17 cellular contexts compared by ENCODE assay signal in the genomic region with DNA sequence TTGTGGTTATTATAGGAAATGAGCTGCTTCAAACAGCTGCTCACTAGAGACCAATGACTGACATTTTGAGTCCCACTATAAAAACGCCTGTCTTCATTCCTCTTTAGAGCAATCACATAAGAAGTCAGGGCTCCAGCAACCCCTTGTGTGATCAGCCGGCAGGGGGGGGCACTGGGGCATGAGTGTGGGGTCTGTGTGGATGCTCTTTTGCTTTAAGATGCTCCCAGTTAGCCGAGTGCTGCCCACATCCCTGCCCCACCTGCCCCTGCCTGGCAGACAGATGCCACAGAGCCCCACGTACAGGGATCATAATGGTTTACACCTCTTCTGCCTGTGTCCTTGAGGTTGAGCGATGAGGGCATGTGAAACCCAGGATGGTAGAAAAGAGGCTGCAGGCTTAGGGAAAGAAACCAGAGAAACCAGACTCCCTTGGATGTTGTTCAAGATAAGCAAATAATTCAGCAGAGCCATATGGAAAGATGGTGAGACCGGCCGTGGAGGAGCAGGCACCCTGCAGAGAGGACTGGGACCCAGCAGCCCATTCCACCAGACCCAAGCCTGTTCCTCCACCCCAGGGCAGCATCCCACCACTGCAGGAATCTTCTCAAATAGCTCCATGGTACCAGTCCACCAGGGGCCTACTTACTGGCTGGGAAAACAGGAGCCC. TPM values are rescaled to one million over a fixed set of nuclear protein-coding genes. Genes with fewer than 3 reads are reported as not detected.
A peak's percentile ranks its signal among the peaks of the same experiment; 100 is the strongest.
DNase-seq lines count a peak whose midpoint lies in the region; ATAC-seq and TF ChIP-seq lines count a peak whose summit lies in the region.
"Had no signal": no experiment of that assay in that cellular context is flagged by ENCODE, and none has a peak within 500 bp of the region (broad histone marks: within the 10 kb centered on the region; RNA-seq: fewer than 3 reads in every experiment).

No MANE protein-coding gene starts in this region.

- TF ChIP-seq CTCF in sigmoid colon (IDR thresholded peaks at IDR 0.05) (no peak), prostate gland (IDR thresholded peaks at IDR 0.05) (no peak)

- H3K4me3 ChIP-seq in sigmoid colon = no peak overlapping the region
- no peak overlapping the region for H3K4me3 ChIP-seq in prostate gland

- TF ChIP-seq POLR2A in sigmoid colon (IDR thresholded peaks at IDR 0.05) (no peak), prostate gland (IDR thresholded peaks at IDR 0.05) (no peak)

- intact Hi-C loops in sigmoid colon (cut with DNase I) = no loop called here
- intact Hi-C loops in prostate gland (cut with DNase I) = no loop called here

- TF ChIP-seq EP300 in sigmoid colon (IDR thresholded peaks at IDR 0.05) = no peak

- H3K27ac ChIP-seq in sigmoid colon (no peak overlapping the region), prostate gland (no peak overlapping the region)
- H3K27ac ChIP-seq: HL-60 had no signal

- H3K27me3 ChIP-seq in sigmoid colon (peaks cover 0 to 9% (median 0%) of the 10 kb centered on the region in 3 donors), prostate gland (replicated peaks; ENCODE audit: insufficient read depth) (peaks cover 3% of the 10 kb centered on the region)

- WGBS in sigmoid colon, 2 donors = 63 to 66% methylated on average over 7 of the region's 7 CpGs
- WGBS in prostate gland = 41% methylated on average over 7 of the region's 7 CpGs

- DNase-seq in NCI-H1694 treated with DMSO at 0.1 percent for 48 hours (lab: John Stamatoyannopoulos, UW) (peak; percentile 23), NCI-H1694 (lab: John Stamatoyannopoulos, UW) (no peak), NAMALWA (ENCODE audit: low spot score) (peak; percentile 4), sigmoid colon (peak; percentile 49), NCI-H1930 (lab: John Stamatoyannopoulos, UW) (no peak), prostate gland (ENCODE audit: low spot score) (no peak), NCI-H748 (lab: John Stamatoyannopoulos, UW; ENCODE audit: unreplicated experiment) (no peak)
- DNase-seq: GF-D8, GOT3, MV-4-11, NCI-H146, NCI-H526 treated with DMSO at 0.1 percent for 48 hours had no signal

- no peak; the same call in 2 of the 3 replicates for ATAC-seq in SK-N-SH treated with all-trans-retinoic acid at 6 μM for 48 hours
- ATAC-seq: Panc1, Right ventricle myocardium inferior had no signal

- H3K4me1 ChIP-seq in sigmoid colon (no peaks in the 10 kb centered on the region), prostate gland (replicated peaks) (no peaks in the 10 kb centered on the region)

- H3K36me3 ChIP-seq in sigmoid colon (no peaks in the 10 kb centered on the region), prostate gland (no peaks in the 10 kb centered on the region)

- H3K9me3 ChIP-seq in sigmoid colon = no peaks in the 10 kb centered on the region
- H3K9me3 ChIP-seq in prostate gland = no peaks in the 10 kb centered on the region

TF ChIP-seq in SK-N-SH treated with all-trans-retinoic acid at 6 μM for 48 hours, 23 proteins besides CTCF, POLR2A, EP300 and RAD21:
- TF ChIP-seq, protein P1, sequence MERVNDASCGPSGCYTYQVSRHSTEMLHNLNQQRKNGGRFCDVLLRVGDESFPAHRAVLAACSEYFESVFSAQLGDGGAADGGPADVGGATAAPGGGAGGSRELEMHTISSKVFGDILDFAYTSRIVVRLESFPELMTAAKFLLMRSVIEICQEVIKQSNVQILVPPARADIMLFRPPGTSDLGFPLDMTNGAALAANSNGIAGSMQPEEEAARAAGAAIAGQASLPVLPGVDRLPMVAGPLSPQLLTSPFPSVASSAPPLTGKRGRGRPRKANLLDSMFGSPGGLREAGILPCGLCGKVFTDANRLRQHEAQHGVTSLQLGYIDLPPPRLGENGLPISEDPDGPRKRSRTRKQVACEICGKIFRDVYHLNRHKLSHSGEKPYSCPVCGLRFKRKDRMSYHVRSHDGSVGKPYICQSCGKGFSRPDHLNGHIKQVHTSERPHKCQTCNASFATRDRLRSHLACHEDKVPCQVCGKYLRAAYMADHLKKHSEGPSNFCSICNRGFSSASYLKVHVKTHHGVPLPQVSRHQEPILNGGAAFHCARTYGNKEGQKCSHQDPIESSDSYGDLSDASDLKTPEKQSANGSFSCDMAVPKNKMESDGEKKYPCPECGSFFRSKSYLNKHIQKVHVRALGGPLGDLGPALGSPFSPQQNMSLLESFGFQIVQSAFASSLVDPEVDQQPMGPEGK (CRISPR knock-in tag; IDR thresholded peaks at IDR 0.05; ENCODE audit: borderline replicate concordance) = no peak
- TF ChIP-seq TCF4 (CRISPR knock-in tag; IDR thresholded peaks at IDR 0.05; ENCODE audit: borderline replicate concordance) (peak; percentile 73), POU6F1 (CRISPR knock-in tag; IDR thresholded peaks at IDR 0.05; ENCODE audit: borderline replicate concordance, low read depth) (no peak), ZC3H10 (CRISPR knock-in tag; IDR thresholded peaks at IDR 0.05) (no peak)
- TF ChIP-seq, protein P2, sequence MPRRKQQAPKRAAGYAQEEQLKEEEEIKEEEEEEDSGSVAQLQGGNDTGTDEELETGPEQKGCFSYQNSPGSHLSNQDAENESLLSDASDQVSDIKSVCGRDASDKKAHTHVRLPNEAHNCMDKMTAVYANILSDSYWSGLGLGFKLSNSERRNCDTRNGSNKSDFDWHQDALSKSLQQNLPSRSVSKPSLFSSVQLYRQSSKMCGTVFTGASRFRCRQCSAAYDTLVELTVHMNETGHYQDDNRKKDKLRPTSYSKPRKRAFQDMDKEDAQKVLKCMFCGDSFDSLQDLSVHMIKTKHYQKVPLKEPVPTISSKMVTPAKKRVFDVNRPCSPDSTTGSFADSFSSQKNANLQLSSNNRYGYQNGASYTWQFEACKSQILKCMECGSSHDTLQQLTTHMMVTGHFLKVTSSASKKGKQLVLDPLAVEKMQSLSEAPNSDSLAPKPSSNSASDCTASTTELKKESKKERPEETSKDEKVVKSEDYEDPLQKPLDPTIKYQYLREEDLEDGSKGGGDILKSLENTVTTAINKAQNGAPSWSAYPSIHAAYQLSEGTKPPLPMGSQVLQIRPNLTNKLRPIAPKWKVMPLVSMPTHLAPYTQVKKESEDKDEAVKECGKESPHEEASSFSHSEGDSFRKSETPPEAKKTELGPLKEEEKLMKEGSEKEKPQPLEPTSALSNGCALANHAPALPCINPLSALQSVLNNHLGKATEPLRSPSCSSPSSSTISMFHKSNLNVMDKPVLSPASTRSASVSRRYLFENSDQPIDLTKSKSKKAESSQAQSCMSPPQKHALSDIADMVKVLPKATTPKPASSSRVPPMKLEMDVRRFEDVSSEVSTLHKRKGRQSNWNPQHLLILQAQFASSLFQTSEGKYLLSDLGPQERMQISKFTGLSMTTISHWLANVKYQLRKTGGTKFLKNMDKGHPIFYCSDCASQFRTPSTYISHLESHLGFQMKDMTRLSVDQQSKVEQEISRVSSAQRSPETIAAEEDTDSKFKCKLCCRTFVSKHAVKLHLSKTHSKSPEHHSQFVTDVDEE (CRISPR knock-in tag; IDR thresholded peaks at IDR 0.05) = peak; percentile 58; the same call in 1 of the 2 replicates

RNA-seq across cellular contexts. Expression of gene CHST8, which starts 55.4 kb away (rescaled TPM):
- total RNA-seq in sigmoid colon (under 1 TPM in 1 of 4 donors, not detected in 3; 0.36 TPM), prostate gland (1 to 10 TPM; 1.3 to 2.7 TPM)
- under 1 TPM in 2 of 3 donors, not detected in 1; 0.35 to 0.60 TPM for polyA plus RNA-seq in sigmoid colon
- polyA plus RNA-seq: CD14-positive monocyte had no signal

Comparison
In these comparisons a context has a peak if more than half of its experiments do, and no peak if none do; other contexts are left out.
1. DNase-seq: peak in NCI-H1694 treated with DMSO at 0.1 percent for 48 hours (single experiment), NAMALWA (single experiment) and sigmoid colon (single experiment); none in NCI-H1694 (single experiment), NCI-H1930 (0 of 2), prostate gland (single experiment) and NCI-H748 (single experiment).